9 cellular contexts compared by ENCODE assay signal in the genomic region with DNA sequence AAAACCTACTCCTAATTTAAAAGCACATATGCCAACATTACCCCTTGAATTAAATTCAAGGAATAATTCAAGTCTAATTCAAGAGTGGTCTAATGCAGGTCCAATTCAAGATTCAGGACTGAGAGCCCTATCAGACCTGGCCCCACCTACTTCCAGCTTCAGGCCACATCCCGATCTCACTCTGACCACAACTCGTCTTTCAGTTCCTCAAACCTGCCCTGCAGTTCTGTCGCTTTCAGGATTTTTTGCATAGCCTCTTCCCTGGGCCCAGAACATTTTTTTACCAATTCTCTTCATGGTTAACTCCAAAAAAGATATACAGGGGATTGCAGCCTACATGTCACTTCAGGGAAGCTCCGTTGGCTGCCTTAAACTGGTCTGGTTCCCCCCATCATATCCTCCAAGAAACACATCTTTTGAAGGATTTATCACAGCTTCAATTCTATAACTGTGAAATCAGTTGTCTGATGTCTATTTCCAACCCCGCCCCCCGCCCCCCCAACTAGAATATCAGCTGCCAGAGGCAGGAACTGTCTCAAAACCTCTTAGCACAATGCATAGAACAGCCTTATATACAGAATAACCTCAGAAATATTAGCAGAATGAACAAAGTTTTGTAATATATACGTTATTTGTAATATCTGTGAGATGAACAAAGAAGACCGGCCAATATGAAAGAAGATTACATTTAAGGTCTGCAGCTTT. TPM values are rescaled to one million over a fixed set of nuclear protein-coding genes. Genes with fewer than 3 reads are reported as not detected.
DNase-seq lines count a peak whose midpoint lies in the region; ATAC-seq and TF ChIP-seq lines count a peak whose summit lies in the region.
"Had no signal": no experiment of that assay in that cellular context is flagged by ENCODE, and none has a peak within 500 bp of the region (broad histone marks: within the 10 kb centered on the region; RNA-seq: fewer than 3 reads in every experiment).

No MANE protein-coding gene starts in this region.

- ATAC-seq in GM21360 (IDR thresholded peaks at IDR 0.05; ENCODE audit: unreplicated experiment) (peak; percentile 69), HG03442 (IDR thresholded peaks at IDR 0.05; ENCODE audit: unreplicated experiment) (peak; percentile 76), gastroesophageal sphincter (no peak)
- no peak for ATAC-seq in activated T-helper 17 cell treated with anti-CD3 and anti-CD28 coated beads, Interleukin-2, amount 50 U/mL, for 72 hours (replicated peaks)

- H3K4me3 ChIP-seq in gastroesophageal sphincter = no peak overlapping the region

- H3K4me3 Mint-ChIP-seq in activated T-helper 17 cell treated with anti-CD3 and anti-CD28 coated beads, Interleukin-2, amount 50 U/mL, for 72 hours = peak overlapping the region; percentile 80
- H3K4me3 Mint-ChIP-seq in MCF 10A (ENCODE audit: unreplicated experiment) (no peak overlapping the region), type B pancreatic cell (no peak overlapping the region)

- no peaks in the 10 kb centered on the region for H3K9me3 ChIP-seq in gastroesophageal sphincter

- no peaks in the 10 kb centered on the region for H3K9me3 Mint-ChIP-seq in activated T-helper 17 cell treated with anti-CD3 and anti-CD28 coated beads, Interleukin-2, amount 50 U/mL, for 72 hours
- no peaks in the 10 kb centered on the region for H3K9me3 Mint-ChIP-seq in MCF 10A (ENCODE audit: unreplicated experiment)
- H3K9me3 Mint-ChIP-seq in type B pancreatic cell = no peaks in the 10 kb centered on the region

- no TSS peak for BruUV-seq in MCF 10A (replicated peaks; lab: Mats Ljungman, UMichigan)

- peaks cover 0 to 15% of the 10 kb centered on the region in 2 donors for H3K36me3 ChIP-seq in gastroesophageal sphincter

- H3K27ac Mint-ChIP-seq in activated T-helper 17 cell treated with anti-CD3 and anti-CD28 coated beads, Interleukin-2, amount 50 U/mL, for 72 hours = peak overlapping the region; percentile 97
- H3K27ac Mint-ChIP-seq in MCF 10A (ENCODE audit: low read depth, unreplicated experiment) (no peak overlapping the region), type B pancreatic cell (no peak overlapping the region)

- DNase-seq in GF-D8 (lab: John Stamatoyannopoulos, UW) (peak; percentile 63), MCF 10A (ENCODE audit: unreplicated experiment) (no peak), NCI-H345 (lab: John Stamatoyannopoulos, UW) (no peak), type B pancreatic cell (ENCODE audit: extremely low spot score, unreplicated experiment) (no peak)
- DNase-seq: stimulated activated CD4-positive, alpha-beta T cell treated with anti-CD3 and anti-CD28 coated beads, Interleukin-4, amount 100 ng/mL, for 4 hours had no signal

- TF ChIP-seq CTCF in MCF 10A (IDR thresholded peaks at IDR 0.05; ENCODE audit: unreplicated experiment) (no peak), gastroesophageal sphincter (IDR thresholded peaks at IDR 0.05) (no peak), type B pancreatic cell (conservative IDR thresholded peaks at IDR 0.05) (no peak)

- H3K27me3 Mint-ChIP-seq in activated T-helper 17 cell treated with anti-CD3 and anti-CD28 coated beads, Interleukin-2, amount 50 U/mL, for 72 hours = no peaks in the 10 kb centered on the region
- H3K27me3 Mint-ChIP-seq in MCF 10A (ENCODE audit: insufficient read depth, unreplicated experiment) (no peaks in the 10 kb centered on the region), type B pancreatic cell (no peaks in the 10 kb centered on the region)

- peaks cover 50% of the 10 kb centered on the region for H3K36me3 Mint-ChIP-seq in activated T-helper 17 cell treated with anti-CD3 and anti-CD28 coated beads, Interleukin-2, amount 50 U/mL, for 72 hours (ENCODE audit: low read depth)
- H3K36me3 Mint-ChIP-seq in MCF 10A (ENCODE audit: insufficient read depth, unreplicated experiment) (peaks cover 26% of the 10 kb centered on the region), type B pancreatic cell (peaks cover 23% of the 10 kb centered on the region)

- POLR2A ChIA-PET in MCF 10A (lab: Yijun Ruan, JAX) = interaction anchor here (0.7 to 1.0 kb wide), 2 partner anchors 14 to 15 kb away, joined by 3 to 4 read pairs; no protein-coding TSS in a partner anchor

- intact Hi-C loops in MCF 10A (cut with micrococcal nuclease) = no loop called here

- WGBS in gastroesophageal sphincter (ENCODE audit: low coverage in 1 of 2), 2 donors = 60 to 75% methylated on average over 6 to 7 of the region's 8 CpGs

- H3K27me3 ChIP-seq in gastroesophageal sphincter = no peaks in the 10 kb centered on the region

- no peak overlapping the region for H3K27ac ChIP-seq in gastroesophageal sphincter

- H3K4me1 ChIP-seq in gastroesophageal sphincter = peaks cover 3 to 80% (median 7%) of the 10 kb centered on the region in 3 donors

- peaks cover 72% of the 10 kb centered on the region for H3K4me1 Mint-ChIP-seq in activated T-helper 17 cell treated with anti-CD3 and anti-CD28 coated beads, Interleukin-2, amount 50 U/mL, for 72 hours
- H3K4me1 Mint-ChIP-seq in MCF 10A (ENCODE audit: insufficient read depth, unreplicated experiment) (peaks cover 22% of the 10 kb centered on the region), type B pancreatic cell (ENCODE audit: unreplicated experiment) (peaks cover 20% of the 10 kb centered on the region)

- CTCF ChIA-PET in MCF 10A (lab: Yijun Ruan, JAX) = interaction anchor here (0.6 kb wide), 3 partner anchors 118 to 261 kb away, joined by 3 to 4 read pairs (median 3); no protein-coding TSS in a partner anchor

- TF ChIP-seq EP300 in gastroesophageal sphincter (IDR thresholded peaks at IDR 0.05) = no peak

- TF ChIP-seq POLR2A in gastroesophageal sphincter (IDR thresholded peaks at IDR 0.05) = no peak

RNA-seq across cellular contexts. Expression of a gene that starts 20.8 kb away (rescaled TPM):
- total RNA-seq in activated T-helper 17 cell treated with anti-CD3 and anti-CD28 coated beads, Interleukin-2, amount 50 U/mL, for 72 hours = 10 to 100 TPM; 34.4 to 49.1 TPM
- total RNA-seq in MCF 10A (2022) (56.6 and 66.4 TPM in 2 replicates), gastroesophageal sphincter (10 to 100 TPM; 30.8 to 66.0 (median 53.4) TPM), type B pancreatic cell (ENCODE audit: low replicate concordance) (55.4 and 75.1 TPM in 2 replicates)

Comparison
In these comparisons a context has a peak if more than half of its experiments do, and no peak if none do; other contexts are left out.
1. ATAC-seq: peak in GM21360 (single experiment) and HG03442 (single experiment); none in activated T-helper 17 cell treated with anti-CD3 and anti-CD28 coated beads, Interleukin-2, amount 50 U/mL, for 72 hours (single experiment) and gastroesophageal sphincter (single experiment).